8 cellular contexts compared by ENCODE assay signal in genomic region chr6:118651282-118652050, GRCh38. TPM values are rescaled to one million over a fixed set of nuclear protein-coding genes. Genes with fewer than 3 reads are reported as not detected.
A peak's percentile ranks its signal among the peaks of the same experiment; 100 is the strongest.
DNase-seq lines count a peak whose midpoint lies in the region; ATAC-seq and TF ChIP-seq lines count a peak whose summit lies in the region.

Gene CEP85L (minus strand): TSS chr6:118651591. CDS start chr6:118651269, 322 bp downstream.

- H3K36me3 ChIP-seq in H7 (replicated peaks; ENCODE audit: control insufficient read depth, insufficient read depth, low read length) (no peaks in the 10 kb centered on the region), Loucy (ENCODE audit: insufficient read depth, low read length) (no peaks in the 10 kb centered on the region), RWPE2 (ENCODE audit: low read depth) (no peaks in the 10 kb centered on the region)

- peaks cover 25% of the 10 kb centered on the region for H3K36me3 Mint-ChIP-seq in activated T-helper 2 cell treated with anti-CD3 and anti-CD28 coated beads, Interferon-gamma antibody, Interleukin-2, Interleukin-4, amounts not matched to agents 10 μg/mL and 5 μg/mL and 100 μg/mL, durations not matched to agents 14 hours and 24 hours and 36 hours (ENCODE audit: low read depth)
- H3K36me3 Mint-ChIP-seq in natural killer cell treated with Interleukin-12 subunit alpha and Interleukin-12 subunit beta and Interleukin-15 and Interleukin-18, amount 100 ng/mL, for 72 hours = no peaks in the 10 kb centered on the region

- H3K9me3 ChIP-seq in Loucy (ENCODE audit: insufficient read depth, low read depth, low read length) = no peaks in the 10 kb centered on the region
- no peaks in the 10 kb centered on the region for H3K9me3 ChIP-seq in RWPE2 (ENCODE audit: severe bottlenecking)

- H3K4me1 ChIP-seq in Loucy (ENCODE audit: insufficient read depth, low read length, poor library complexity, severe bottlenecking) = peaks cover 41% of the 10 kb centered on the region
- peaks cover 11% of the 10 kb centered on the region for H3K4me1 ChIP-seq in RWPE2 (ENCODE audit: insufficient read depth, poor library complexity, severe bottlenecking)

- TF ChIP-seq CTCF in Loucy (conservative IDR thresholded peaks at IDR 0.05; ENCODE audit: low read length) = no peak
- peak; percentile 1 for TF ChIP-seq CTCF in RWPE2 (IDR thresholded peaks at IDR 0.05; ENCODE audit: poor library complexity, severe bottlenecking)
- no peak for TF ChIP-seq CTCF in fibroblast of pulmonary artery (IDR thresholded peaks at IDR 0.05; ENCODE audit: low read length, missing control alignments)

- H2AFZ ChIP-seq in Loucy (ENCODE audit: low read length) = peak within 1 kb of the TSS; percentile 77

- peak within 1 kb of the TSS; percentile 79 for H3K9ac ChIP-seq in Loucy (ENCODE audit: low read depth, low read length, poor library complexity, severe bottlenecking)

- H3K4me3 Mint-ChIP-seq in activated T-helper 2 cell treated with anti-CD3 and anti-CD28 coated beads, Interferon-gamma antibody, Interleukin-2, Interleukin-4, amounts not matched to agents 10 μg/mL and 5 μg/mL and 100 μg/mL, durations not matched to agents 14 hours and 24 hours and 36 hours (ENCODE audit: low read depth) = peak within 1 kb of the TSS; percentile 84
- H3K4me3 Mint-ChIP-seq in natural killer cell treated with Interleukin-12 subunit alpha and Interleukin-12 subunit beta and Interleukin-15 and Interleukin-18, amount 100 ng/mL, for 72 hours = peak within 1 kb of the TSS; percentile 91

- H3K27ac Mint-ChIP-seq in activated T-helper 2 cell treated with anti-CD3 and anti-CD28 coated beads, Interferon-gamma antibody, Interleukin-2, Interleukin-4, amounts not matched to agents 10 μg/mL and 5 μg/mL and 100 μg/mL, durations not matched to agents 14 hours and 24 hours and 36 hours = peak within 1 kb of the TSS; percentile 89
- peak within 1 kb of the TSS; percentile 86 to 93 for H3K27ac Mint-ChIP-seq in natural killer cell treated with Interleukin-12 subunit alpha and Interleukin-12 subunit beta and Interleukin-15 and Interleukin-18, amount 100 ng/mL, for 72 hours

- no peaks in the 10 kb centered on the region for H3K9me3 Mint-ChIP-seq in activated T-helper 2 cell treated with anti-CD3 and anti-CD28 coated beads, Interferon-gamma antibody, Interleukin-2, Interleukin-4, amounts not matched to agents 10 μg/mL and 5 μg/mL and 100 μg/mL, durations not matched to agents 14 hours and 24 hours and 36 hours
- H3K9me3 Mint-ChIP-seq in natural killer cell treated with Interleukin-12 subunit alpha and Interleukin-12 subunit beta and Interleukin-15 and Interleukin-18, amount 100 ng/mL, for 72 hours = no peaks in the 10 kb centered on the region

- H3K4me3 ChIP-seq in H7 (ENCODE audit: insufficient read depth, low read depth, low read length) = peak within 1 kb of the TSS; percentile 81
- peak within 1 kb of the TSS; percentile 77 for H3K4me3 ChIP-seq in Loucy (ENCODE audit: low read length, poor library complexity, severe bottlenecking)
- peak within 1 kb of the TSS; percentile 62 for H3K4me3 ChIP-seq in RWPE2 (ENCODE audit: severe bottlenecking)
- H3K4me3 ChIP-seq in fibroblast of pulmonary artery (replicated peaks; ENCODE audit: low read depth, low read length) = peak within 1 kb of the TSS; percentile 85

- no peaks in the 10 kb centered on the region; the same call in 1 of the 2 replicates for H3K27me3 ChIP-seq in H7 (ENCODE audit: control insufficient read depth, insufficient read depth, low read length)
- H3K27me3 ChIP-seq in Loucy (ENCODE audit: insufficient read depth, low read length, poor library complexity, severe bottlenecking) = no peaks in the 10 kb centered on the region
- H3K27me3 ChIP-seq in RWPE2 (ENCODE audit: insufficient read depth, poor library complexity, severe bottlenecking) = no peaks in the 10 kb centered on the region

- peaks cover 64% of the 10 kb centered on the region for H3K79me2 ChIP-seq in Loucy (ENCODE audit: insufficient read depth, low read length)

- H3K27ac ChIP-seq in RWPE2 (ENCODE audit: poor library complexity, severe bottlenecking) = peak within 1 kb of the TSS; percentile 43

- H4K20me1 ChIP-seq in Loucy (ENCODE audit: insufficient read depth, low read length, poor library complexity, severe bottlenecking) = peaks cover 26% of the 10 kb centered on the region

- no peaks in the 10 kb centered on the region for H3K27me3 Mint-ChIP-seq in activated T-helper 2 cell treated with anti-CD3 and anti-CD28 coated beads, Interferon-gamma antibody, Interleukin-2, Interleukin-4, amounts not matched to agents 10 μg/mL and 5 μg/mL and 100 μg/mL, durations not matched to agents 14 hours and 24 hours and 36 hours (ENCODE audit: low read depth)
- no peaks in the 10 kb centered on the region for H3K27me3 Mint-ChIP-seq in natural killer cell treated with Interleukin-12 subunit alpha and Interleukin-12 subunit beta and Interleukin-15 and Interleukin-18, amount 100 ng/mL, for 72 hours

- intact Hi-C loops in activated T-helper 2 cell treated with anti-CD3 and anti-CD28 coated beads, Interferon-gamma antibody, Interleukin-2, Interleukin-4, amounts not matched to agents 10 μg/mL and 5 μg/mL and 100 μg/mL, durations not matched to agents 14 hours and 24 hours and 36 hours (cut with micrococcal nuclease) = loop anchor here (1.0 to 2.0 kb wide), 8 partner anchors 13 to 243 kb away; partner anchors contain the start of gene ASF1A

- peaks cover 36% of the 10 kb centered on the region for H3K4me1 Mint-ChIP-seq in activated T-helper 2 cell treated with anti-CD3 and anti-CD28 coated beads, Interferon-gamma antibody, Interleukin-2, Interleukin-4, amounts not matched to agents 10 μg/mL and 5 μg/mL and 100 μg/mL, durations not matched to agents 14 hours and 24 hours and 36 hours (ENCODE audit: low read depth)
- peaks cover 17 to 32% of the 10 kb centered on the region in 2 donors for H3K4me1 Mint-ChIP-seq in natural killer cell treated with Interleukin-12 subunit alpha and Interleukin-12 subunit beta and Interleukin-15 and Interleukin-18, amount 100 ng/mL, for 72 hours (ENCODE audit: low read depth in 2 of 2)

- ATAC-seq in RWPE2 (ENCODE audit: low read depth) = peak; percentile 90
- ATAC-seq in natural killer cell treated with Interleukin-12 subunit alpha and Interleukin-12 subunit beta and Interleukin-15 and Interleukin-18, amount 100 ng/mL, for 72 hours = peak; percentile 93 to 96
- peak; percentile 95 for ATAC-seq in stimulated activated naive CD8-positive, alpha-beta T cell treated with anti-CD3 and anti-CD28 coated beads, Interleukin-15, Interleukin-2, amounts not matched to agents 100 U/mL and 50 U/mL, for 24 hours

- peak within 1 kb of the TSS; percentile 90 for H3K4me2 ChIP-seq in Loucy (ENCODE audit: low read depth, low read length, poor library complexity, severe bottlenecking)

- H3K9me2 ChIP-seq in Loucy (replicated peaks; ENCODE audit: low read depth, low read length) = no peaks in the 10 kb centered on the region

- DNase-seq in ELF-1 (ENCODE audit: low read depth, low spot score) (peak; percentile 91), H7 (peak; percentile 95), RWPE2 (ENCODE audit: low spot score) (peak; percentile 88), fibroblast of pulmonary artery (ENCODE audit: low read depth) (peak; percentile 89)
- DNase-seq in activated T-helper 2 cell treated with anti-CD3 and anti-CD28 coated beads, Interferon-gamma antibody, Interleukin-2, Interleukin-4, amounts not matched to agents 10 μg/mL and 5 μg/mL and 100 μg/mL, durations not matched to agents 14 hours and 24 hours and 36 hours (ENCODE audit: low spot score) = peak; percentile 85
- DNase-seq in natural killer cell treated with Interleukin-12 subunit alpha and Interleukin-12 subunit beta and Interleukin-15 and Interleukin-18, amount 100 ng/mL, for 72 hours (ENCODE audit: low spot score) = peak; percentile 93
- DNase-seq in stimulated activated naive CD8-positive, alpha-beta T cell treated with anti-CD3 and anti-CD28 coated beads, Interleukin-15, Interleukin-2, amounts not matched to agents 100 U/mL and 50 U/mL, for 24 hours = peak; percentile 94

- no peaks in the 10 kb centered on the region for H3F3A ChIP-seq in Loucy (ENCODE audit: low read depth)

RNA-seq across cellular contexts. Expression of gene CEP85L, which starts in this region (rescaled TPM):
- total RNA-seq in H7 (2014; rRNA removed; shearing (Covaris generic)) = 3.7 and 4.4 TPM in 2 replicates
- total RNA-seq in activated T-helper 2 cell treated with anti-CD3 and anti-CD28 coated beads, Interferon-gamma antibody, Interleukin-2, Interleukin-4, amounts not matched to agents 10 μg/mL and 5 μg/mL and 100 μg/mL, durations not matched to agents 14 hours and 24 hours and 36 hours = 34.2 and 36.7 TPM in 2 replicates
- 10 to 100 TPM; 35.7 to 47.4 TPM for total RNA-seq in natural killer cell treated with Interleukin-12 subunit alpha and Interleukin-12 subunit beta and Interleukin-15 and Interleukin-18, amount 100 ng/mL, for 72 hours

Comparison
In these comparisons a context has a peak if more than half of its experiments do, and no peak if none do; other contexts are left out.
1. Peak in every context shown above with its lines: DNase-seq, ATAC-seq, H3K4me3 ChIP-seq and H3K27ac ChIP-seq.